In genomic region chr9:93635186-93636107, GRCh38 we compare ENCODE assay signal across 17 cellular contexts. TPM values are rescaled to one million over a fixed set of nuclear protein-coding genes. Genes with fewer than 3 reads are reported as not detected.
DNase-seq lines count a peak whose midpoint lies in the region; ATAC-seq and TF ChIP-seq lines count a peak whose summit lies in the region.
"Had no signal": no experiment of that assay in that cellular context is flagged by ENCODE, and none has a peak within 500 bp of the region (broad histone marks: within the 10 kb centered on the region; RNA-seq: fewer than 3 reads in every experiment).

No MANE protein-coding gene starts in this region.

- H3K14ac ChIP-seq in H9 (ENCODE audit: insufficient read depth, low read length) = no peak overlapping the region; the same call in 1 of the 2 replicates

- no peak overlapping the region for H3K23ac ChIP-seq in H9 (ENCODE audit: insufficient read length, low read depth, low read length)

- no peaks in the 10 kb centered on the region for H3K9me3 Mint-ChIP-seq in activated CD8-positive, alpha-beta memory T cell treated with anti-CD3 and anti-CD28 coated beads, Interleukin-2, amount 10 ng/mL, durations not matched to agents 7 days and 5 days (ENCODE audit: low read depth)
- H3K9me3 Mint-ChIP-seq in IgD-negative memory B cell (peaks cover 7 to 17% (median 16%) of the 10 kb centered on the region in 3 donors), glutamatergic neuron (ENCODE audit: unreplicated experiment) (peaks cover 3% of the 10 kb centered on the region), H9 (peaks cover 13 to 14% of the 10 kb centered on the region in 2 experiments)

- H2BK20ac ChIP-seq in H9 (ENCODE audit: low read depth, low read length, poor library complexity, severe bottlenecking) = no peak overlapping the region

- H3K27ac Mint-ChIP-seq in activated CD8-positive, alpha-beta memory T cell treated with anti-CD3 and anti-CD28 coated beads, Interleukin-2, amount 10 ng/mL, durations not matched to agents 7 days and 5 days = no peak overlapping the region
- H3K27ac Mint-ChIP-seq in IgD-negative memory B cell (peak overlapping the region in 2 of 3 donors; percentile 50 to 57), glutamatergic neuron (ENCODE audit: unreplicated experiment) (no peak overlapping the region), H9 (peak overlapping the region in 1 of 3 experiments; percentile 70; a peak in 2 of 7 replicates)
- H3K27ac Mint-ChIP-seq: activated naive CD4-positive, alpha-beta T cell treated with anti-CD3 and anti-CD28 coated beads, Interleukin-2, amount 50 U/mL, for 72 hours had no signal

- no peaks in the 10 kb centered on the region for H3K9me3 ChIP-seq in H9 (ENCODE audit: control insufficient read depth, low read depth, low read length)

- ATAC-seq in activated CD8-positive, alpha-beta memory T cell treated with anti-CD3 and anti-CD28 coated beads, Interleukin-2, amount 10 ng/mL, durations not matched to agents 7 days and 5 days = no peak
- peak; percentile 25 for ATAC-seq in sciatic nerve
- no peak for ATAC-seq in GM18909 (IDR thresholded peaks at IDR 0.05; ENCODE audit: poor library complexity, unreplicated experiment)
- ATAC-seq: activated naive CD4-positive, alpha-beta T cell treated with anti-CD3 and anti-CD28 coated beads, Interleukin-2, amount 50 U/mL, for 72 hours; HCT116 had no signal

- no peak overlapping the region for H3T11ph ChIP-seq in H9 (ENCODE audit: low read length)

- intact Hi-C loops in sciatic nerve (cut with DNase I) = no loop called here

- H4K20me1 ChIP-seq in H9 (ENCODE audit: control insufficient read depth, insufficient read depth, insufficient read length) = no peaks in the 10 kb centered on the region

- no peak overlapping the region for H3K27ac ChIP-seq in H9 (ENCODE audit: insufficient read length, low read depth, low read length)
- H3K27ac ChIP-seq: C4-2B, suprapubic skin had no signal

- no peak overlapping the region for H3K18ac ChIP-seq in H9 (ENCODE audit: insufficient read length, low read depth, low read length)

- H3K4me3 Mint-ChIP-seq in activated CD8-positive, alpha-beta memory T cell treated with anti-CD3 and anti-CD28 coated beads, Interleukin-2, amount 10 ng/mL, durations not matched to agents 7 days and 5 days = no peak overlapping the region
- H3K4me3 Mint-ChIP-seq in IgD-negative memory B cell (peak overlapping the region in 1 of 4 donors; percentile 76), glutamatergic neuron (ENCODE audit: unreplicated experiment) (no peak overlapping the region), H9 (no peak overlapping the region)

- H3K4me1 Mint-ChIP-seq in activated CD8-positive, alpha-beta memory T cell treated with anti-CD3 and anti-CD28 coated beads, Interleukin-2, amount 10 ng/mL, durations not matched to agents 7 days and 5 days = no peaks in the 10 kb centered on the region
- peaks cover 0 to 2% (median 0%) of the 10 kb centered on the region in 3 donors for H3K4me1 Mint-ChIP-seq in IgD-negative memory B cell
- peaks cover 5% of the 10 kb centered on the region for H3K4me1 Mint-ChIP-seq in glutamatergic neuron (ENCODE audit: low read depth, unreplicated experiment)
- peaks cover 0 to 3% of the 10 kb centered on the region in 2 experiments; a peak in 1 of 4 replicates for H3K4me1 Mint-ChIP-seq in H9

- H4K91ac ChIP-seq in H9 (ENCODE audit: insufficient read length, low read depth, low read length) = no peak overlapping the region

- H3K56ac ChIP-seq in H9 (ENCODE audit: insufficient read length, low read depth, low read length) = no peak overlapping the region

- H3K9ac ChIP-seq in H9 (ENCODE audit: extremely low read depth, insufficient read length, low read length) = no peak overlapping the region

- no peak overlapping the region for H2BK12ac ChIP-seq in H9 (ENCODE audit: insufficient read length, low read depth, low read length)

- H4K5ac ChIP-seq in H9 (ENCODE audit: insufficient read length, low read depth, low read length) = no peak overlapping the region

- no peaks in the 10 kb centered on the region for H3K4me1 ChIP-seq in H9 (ENCODE audit: insufficient read depth, low read length)
- H3K4me1 ChIP-seq: suprapubic skin had no signal

- no CpG with 5 or more reads among the region's 13 CpGs for WGBS in H9 (ENCODE audit: extremely low coverage, insufficient read length, low lambda C conversion rate)

- H3K79me2 ChIP-seq in H9 (ENCODE audit: insufficient read depth, low read length) = no peaks in the 10 kb centered on the region

- DNase-seq in activated CD8-positive, alpha-beta memory T cell treated with anti-CD3 and anti-CD28 coated beads, Interleukin-2, amount 10 ng/mL, durations not matched to agents 7 days and 5 days = peak; percentile 31
- no peak for DNase-seq in activated CD8-positive, alpha-beta memory T cell treated with anti-CD3 and anti-CD28 coated beads, Interleukin-2, amount 50 U/mL, for 48 hours
- DNase-seq in glutamatergic neuron (peak; percentile 10), sciatic nerve (ENCODE audit: low spot score) (peak; percentile 42), AG08395 (ENCODE audit: low spot score) (no peak), H9 (no peak)
- DNase-seq: activated CD4-positive, alpha-beta T cell treated with anti-CD3 and anti-CD28 coated beads for 1 hour; NCI-H1105; NCI-H2081; NCI-H524 treated with DMSO at 0.1 percent for 48 hours; stimulated activated CD8-positive, alpha-beta memory T cell treated with anti-CD3 and anti-CD28 coated beads, Interleukin-4, amount 100 ng/mL, for 48 hours had no signal

- H3K4ac ChIP-seq in H9 (ENCODE audit: low read depth, low read length) = no peak overlapping the region

- CTCF ChIA-PET in activated CD8-positive, alpha-beta memory T cell treated with anti-CD3 and anti-CD28 coated beads, Interleukin-2, amount 10 ng/mL, durations not matched to agents 7 days and 5 days (lab: Charles Lee) = no interaction called here

- H2BK15ac ChIP-seq in H9 (ENCODE audit: low read depth, low read length) = no peak overlapping the region

- no peaks in the 10 kb centered on the region for H3K23me2 ChIP-seq in H9 (ENCODE audit: insufficient read length, low read depth, low read length, poor library complexity, severe bottlenecking)

- H3K27me3 Mint-ChIP-seq in activated CD8-positive, alpha-beta memory T cell treated with anti-CD3 and anti-CD28 coated beads, Interleukin-2, amount 10 ng/mL, durations not matched to agents 7 days and 5 days = no peaks in the 10 kb centered on the region
- H3K27me3 Mint-ChIP-seq in IgD-negative memory B cell (no peaks in the 10 kb centered on the region), glutamatergic neuron (ENCODE audit: unreplicated experiment) (peaks cover 4% of the 10 kb centered on the region), H9 (ENCODE audit: low read depth) (no peaks in the 10 kb centered on the region)

- H3K36me3 Mint-ChIP-seq in activated CD8-positive, alpha-beta memory T cell treated with anti-CD3 and anti-CD28 coated beads, Interleukin-2, amount 10 ng/mL, durations not matched to agents 7 days and 5 days = peaks cover 37% of the 10 kb centered on the region
- H3K36me3 Mint-ChIP-seq in IgD-negative memory B cell (peaks cover 26% of the 10 kb centered on the region), glutamatergic neuron (ENCODE audit: unreplicated experiment) (peaks cover 27% of the 10 kb centered on the region), H9 (ENCODE audit: insufficient read depth in 1 of 3, low read depth in 3 of 3) (peaks cover 34 to 42% (median 41%) of the 10 kb centered on the region in 3 experiments)

- H3K79me1 ChIP-seq in H9 (ENCODE audit: insufficient read depth, low read depth, low read length, poor library complexity, severe bottlenecking) = no peaks in the 10 kb centered on the region

- H2AFZ ChIP-seq in H9 (ENCODE audit: low read length) = no peak overlapping the region

- H2BK120ac ChIP-seq in H9 (ENCODE audit: low read depth, low read length, poor library complexity, severe bottlenecking) = no peak overlapping the region

- no peak overlapping the region for H4K8ac ChIP-seq in H9 (replicated peaks; ENCODE audit: insufficient read length, low read depth, low read length)

- H3K4me2 ChIP-seq in H9 (ENCODE audit: insufficient read depth, insufficient read length, low read length) = no peak overlapping the region

- H2BK5ac ChIP-seq in H9 (ENCODE audit: insufficient read length, low read length) = no peak overlapping the region

- no peak overlapping the region for H2AK5ac ChIP-seq in H9 (ENCODE audit: insufficient read length, low read length)

- TF ChIP-seq CTCF in glutamatergic neuron (IDR thresholded peaks at IDR 0.05; ENCODE audit: partially characterized antibody, unreplicated experiment) (no peak), H9 (conservative IDR thresholded peaks at IDR 0.05) (no peak)

- no peaks in the 10 kb centered on the region for H3K27me3 ChIP-seq in H9 (ENCODE audit: insufficient read depth, low read length)
- H3K27me3 ChIP-seq: suprapubic skin had no signal

RNA-seq across cellular contexts. Expression of gene PHF2, which starts 59.1 kb away (rescaled TPM):
- total RNA-seq in activated CD8-positive, alpha-beta memory T cell treated with anti-CD3 and anti-CD28 coated beads, Interleukin-2, amount 10 ng/mL, durations not matched to agents 7 days and 5 days = 10 to 100 TPM; 25.1 to 26.3 TPM
- 1.6 TPM for polyA plus RNA-seq in IgD-negative memory B cell
- total RNA-seq in glutamatergic neuron (ENCODE audit: unreplicated experiment) = 22.9 TPM
- total RNA-seq in sciatic nerve = 41.5 TPM
- 17.4 and 18.8 TPM in 2 replicates for total RNA-seq in H9 (2021)

Comparison
In these comparisons a context has a peak if more than half of its experiments do, and no peak if none do; other contexts are left out.
1. DNase-seq: peak in activated CD8-positive, alpha-beta memory T cell treated with anti-CD3 and anti-CD28 coated beads, Interleukin-2, amount 10 ng/mL, durations not matched to agents 7 days and 5 days (single experiment), glutamatergic neuron (single experiment) and sciatic nerve (single experiment); none in activated CD8-positive, alpha-beta memory T cell treated with anti-CD3 and anti-CD28 coated beads, Interleukin-2, amount 50 U/mL, for 48 hours (single experiment), AG08395 (single experiment) and H9 (single experiment).
2. H3K27ac Mint-ChIP-seq: peak in IgD-negative memory B cell (2 of 3); none in activated CD8-positive, alpha-beta memory T cell treated with anti-CD3 and anti-CD28 coated beads, Interleukin-2, amount 10 ng/mL, durations not matched to agents 7 days and 5 days (single experiment) and glutamatergic neuron (single experiment).